1 cellular context compared by ENCODE assay signal in genomic region chr7:6447589-6448210, GRCh38.
TF ChIP-seq lines count a peak whose summit lies in the region.

Gene DAGLB (minus strand): TSS chr7:6447954. CDS start chr7:6447842, 112 bp downstream.

TF ChIP-seq in HepG2, 621 proteins besides CTCF, POLR2A, EP300 and RAD21 (continued from another document and continues in another):
- TF ChIP-seq ZBTB40 (IDR thresholded peaks at IDR 0.05) (no peak), ZBTB40 (CRISPR knock-in tag; IDR thresholded peaks at IDR 0.05) (peak; percentile 30; the same call in 1 of the 2 replicates), ZNF205 (CRISPR knock-in tag; IDR thresholded peaks at IDR 0.05) (no peak), PAXIP1 (CRISPR knock-in tag; conservative IDR thresholded peaks at IDR 0.05) (no peak), SAP130 (CRISPR knock-in tag; IDR thresholded peaks at IDR 0.05; ENCODE audit: low read depth) (peak; percentile 85), ZHX1 (CRISPR knock-in tag; IDR thresholded peaks at IDR 0.05; ENCODE audit: low read depth) (no peak), SMC3 (IDR thresholded peaks at IDR 0.05; ENCODE audit: low read length) (no peak), SIN3B (IDR thresholded peaks at IDR 0.05; ENCODE audit: low read length) (no peak), MTF2 (CRISPR knock-in tag; IDR thresholded peaks at IDR 0.05; ENCODE audit: borderline replicate concordance) (no peak), ZNF142 (CRISPR knock-in tag; IDR thresholded peaks at IDR 0.05) (0 out of 2 replicates have a peak, but pooled peaks have one; percentile 49), SP4 (CRISPR knock-in tag; IDR thresholded peaks at IDR 0.05) (peak; percentile 32; the same call in 1 of the 2 replicates), SMARCE1 (IDR thresholded peaks at IDR 0.05; ENCODE audit: borderline replicate concordance) (no peak), ZNF615 (CRISPR knock-in tag; IDR thresholded peaks at IDR 0.05; ENCODE audit: borderline replicate concordance) (no peak), IRF1 (CRISPR knock-in tag; IDR thresholded peaks at IDR 0.05; ENCODE audit: low read depth) (peak; percentile 88; the same call in 1 of the 2 replicates), NONO (IDR thresholded peaks at IDR 0.05) (no peak), NONO (CRISPR knock-in tag; conservative IDR thresholded peaks at IDR 0.05) (no peak), E2F1 (CRISPR knock-in tag; IDR thresholded peaks at IDR 0.05) (peak; percentile 58; the same call in 1 of the 2 replicates), EHMT2 (IDR thresholded peaks at IDR 0.05; ENCODE audit: borderline replicate concordance, low read depth, low read length) (no peak), BCL3 (CRISPR knock-in tag; IDR thresholded peaks at IDR 0.05) (0 out of 2 replicates have a peak, but pooled peaks have one; percentile 16), ZNF160 (CRISPR knock-in tag; IDR thresholded peaks at IDR 0.05) (no peak), SRY (CRISPR knock-in tag; IDR thresholded peaks at IDR 0.05) (peak; percentile 68; the same call in 1 of the 2 replicates), NR3C1 (CRISPR knock-in tag; IDR thresholded peaks at IDR 0.05) (no peak), KLF11 (CRISPR knock-in tag; IDR thresholded peaks at IDR 0.05) (no peak), PRMT3 (CRISPR knock-in tag; IDR thresholded peaks at IDR 0.05; ENCODE audit: borderline replicate concordance, low read depth) (no peak), ZZZ3 (CRISPR knock-in tag; IDR thresholded peaks at IDR 0.05; ENCODE audit: borderline replicate concordance) (no peak), ZNF414 (CRISPR knock-in tag; IDR thresholded peaks at IDR 0.05) (0 out of 2 replicates have a peak, but pooled peaks have one; percentile 19)
